8 cellular contexts compared by ENCODE assay signal in genomic region chr7:105009667-105010537, GRCh38. TPM values are rescaled to one million over a fixed set of nuclear protein-coding genes. Genes with fewer than 3 reads are reported as not detected.
A peak's percentile ranks its signal among the peaks of the same experiment; 100 is the strongest.
DNase-seq lines count a peak whose midpoint lies in the region; ATAC-seq and TF ChIP-seq lines count a peak whose summit lies in the region.

No MANE protein-coding gene starts in this region.

- H3K9me3 ChIP-seq in upper lobe of left lung, result no peaks in the 10 kb centered on the region

- H3K27me3 ChIP-seq in brain microvascular endothelial cell (replicated peaks) (no peaks in the 10 kb centered on the region), upper lobe of left lung (no peaks in the 10 kb centered on the region)

- no peaks in the 10 kb centered on the region for H3K27me3 Mint-ChIP-seq in activated naive CD4-positive, alpha-beta T cell treated with anti-CD3 and anti-CD28 coated beads for 36 hours (ENCODE audit: low read depth)

- intact Hi-C loops in activated naive CD4-positive, alpha-beta T cell treated with anti-CD3 and anti-CD28 coated beads for 36 hours (cut with micrococcal nuclease), result loop anchor here (5.0 kb wide), 4 partner anchors 377 to 797 kb away; partner anchors contain the start of gene SRPK2

- WGBS in upper lobe of left lung, 2 donors, result 23 to 28% methylated on average over 9 of the region's 9 CpGs

- in situ Hi-C loops in brain microvascular endothelial cell (cut with HindIII; ENCODE audit: low pct_ligation_motif_present, low sequenced_read_pairs), result no loop called here

- no peak for TF ChIP-seq CTCF in brain microvascular endothelial cell (IDR thresholded peaks at IDR 0.05; ENCODE audit: low read depth, low read length, missing control alignments)
- TF ChIP-seq CTCF in upper lobe of left lung (IDR thresholded peaks at IDR 0.05), result no peak

- peaks cover 66% of the 10 kb centered on the region for H3K36me3 Mint-ChIP-seq in activated naive CD4-positive, alpha-beta T cell treated with anti-CD3 and anti-CD28 coated beads for 36 hours (ENCODE audit: low read depth)

- DNase-seq in activated naive CD4-positive, alpha-beta T cell treated with anti-CD3 and anti-CD28 coated beads for 36 hours, result no peak
- DNase-seq in activated naive CD4-positive, alpha-beta T cell (lab: John Stamatoyannopoulos, UW), result no peak
- no peak for DNase-seq in brain microvascular endothelial cell
- peak; percentile 38 for DNase-seq in medulla oblongata (ENCODE audit: extremely low spot score)
- no peak for DNase-seq in upper lobe of left lung
- no peak for DNase-seq in NCI-H2029 (lab: John Stamatoyannopoulos, UW)
- no peak for DNase-seq in SW480 (ENCODE audit: low spot score)

- peak overlapping the region; percentile 95 for H3K4me3 Mint-ChIP-seq in activated naive CD4-positive, alpha-beta T cell treated with anti-CD3 and anti-CD28 coated beads for 36 hours

- CTCF ChIA-PET in activated naive CD4-positive, alpha-beta T cell treated with anti-CD3 and anti-CD28 coated beads for 36 hours (lab: Charles Lee), result interaction anchor here (0.6 to 14.2 kb wide), 6 partner anchors 8 to 377 kb away, joined by 3 to 140 read pairs (median 3); no protein-coding TSS in a partner anchor

- H3K4me1 ChIP-seq in upper lobe of left lung, result peaks cover 39 to 62% (median 55%) of the 10 kb centered on the region in 4 donors

- no peaks in the 10 kb centered on the region for H3K9me3 Mint-ChIP-seq in activated naive CD4-positive, alpha-beta T cell treated with anti-CD3 and anti-CD28 coated beads for 36 hours

- peaks cover 37% of the 10 kb centered on the region for H3K4me1 Mint-ChIP-seq in activated naive CD4-positive, alpha-beta T cell treated with anti-CD3 and anti-CD28 coated beads for 36 hours (ENCODE audit: low read depth)

- H3K36me3 ChIP-seq in brain microvascular endothelial cell (replicated peaks) (no peaks in the 10 kb centered on the region), upper lobe of left lung (no peaks in the 10 kb centered on the region)

- H3K27ac Mint-ChIP-seq in activated naive CD4-positive, alpha-beta T cell treated with anti-CD3 and anti-CD28 coated beads for 36 hours, result peak overlapping the region; percentile 99

- H3K27ac ChIP-seq in brain microvascular endothelial cell (peak overlapping the region; percentile 97), upper lobe of left lung (peak overlapping the region; percentile 99 to 100 (median 100))

- ATAC-seq in upper lobe of left lung (ENCODE audit: low FRiP score in 2 of 2), result no peak
- ATAC-seq in activated CD4-positive, CD25-positive, alpha-beta regulatory T cell treated with anti-CD3 and anti-CD28 coated beads, Interleukin-2, amount 50 U/mL, for 24 hours, result no peak

- H3K4me3 ChIP-seq in brain microvascular endothelial cell (ENCODE audit: low read depth, low read length), result peak overlapping the region; percentile 99
- peak overlapping the region; percentile 22 to 81 (median 71) for H3K4me3 ChIP-seq in upper lobe of left lung

- TF ChIP-seq POLR2A in upper lobe of left lung (IDR thresholded peaks at IDR 0.05), result no peak

- no peak for TF ChIP-seq EP300 in upper lobe of left lung (IDR thresholded peaks at IDR 0.05)

RNA-seq across cellular contexts. Expression of gene KMT2E, which starts 4.1 kb away (rescaled TPM):
- 10 to 100 TPM; 63.3 to 63.4 TPM for total RNA-seq in activated naive CD4-positive, alpha-beta T cell treated with anti-CD3 and anti-CD28 coated beads for 36 hours
- total RNA-seq in upper lobe of left lung, result 100 to 1,000 TPM in 3 of 6 donors, 10 to 100 TPM in 3; 77.3 to 182 (median 105) TPM
